In genomic region chr16:72787130-72787518, GRCh38 we compare ENCODE assay signal across 8 cellular contexts.
DNase-seq lines count a peak whose midpoint lies in the region; ATAC-seq and TF ChIP-seq lines count a peak whose summit lies in the region.

No MANE protein-coding gene starts in this region.

- no peak for DNase-seq in Peyer's patch
- DNase-seq in fibroblast of mammary gland (ENCODE audit: low read depth), result no peak
- DNase-seq in gastrocnemius medialis, result no peak
- no peak for DNase-seq in C1 segment of cervical spinal cord (lab: John Stamatoyannopoulos, UW)
- no peak for DNase-seq in epidermal melanocyte (ENCODE audit: insufficient read length, low spot score)
- no peak for DNase-seq in NCI-H1105 treated with DMSO at 0.1 percent for 48 hours (lab: John Stamatoyannopoulos, UW)

- H3K4me3 ChIP-seq in Peyer's patch, result peak overlapping the region; percentile 22 to 62 (median 50)
- H3K4me3 ChIP-seq in fibroblast of mammary gland (ENCODE audit: control insufficient read depth, low read depth, low read length), result peak overlapping the region; percentile 53
- peak overlapping the region in 3 of 4 donors; percentile 20 to 34 (median 21) for H3K4me3 ChIP-seq in gastrocnemius medialis

- H3K36me3 ChIP-seq in Peyer's patch (no peaks in the 10 kb centered on the region), gastrocnemius medialis (peaks cover 0 to 16% of the 10 kb centered on the region in 2 donors)

- peak; percentile 8 for ATAC-seq in GM18868 (IDR thresholded peaks at IDR 0.05; ENCODE audit: unreplicated experiment)
- no peak for ATAC-seq in gastrocnemius medialis
- no peak for ATAC-seq in HG03442 (IDR thresholded peaks at IDR 0.05; ENCODE audit: unreplicated experiment)

- TF ChIP-seq POLR2A in Peyer's patch (IDR thresholded peaks at IDR 0.05), result no peak
- no peak for TF ChIP-seq POLR2A in gastrocnemius medialis (IDR thresholded peaks at IDR 0.05)

- H3K9me3 ChIP-seq in Peyer's patch (no peaks in the 10 kb centered on the region), gastrocnemius medialis (no peaks in the 10 kb centered on the region)

- no peaks in the 10 kb centered on the region for H3K27me3 ChIP-seq in Peyer's patch
- no peaks in the 10 kb centered on the region for H3K27me3 ChIP-seq in gastrocnemius medialis

- in situ Hi-C loops in gastrocnemius medialis (cut with MboI; ENCODE audit: low sequenced_read_pairs in 4 of 4), result no loop called here

- H3K27ac ChIP-seq in Peyer's patch (peak overlapping the region in 2 of 4 donors; percentile 15 to 30), gastrocnemius medialis (peak overlapping the region; percentile 26 to 59 (median 49))

- intact Hi-C loops in gastrocnemius medialis (cut with DNase I; ENCODE audit: low total_unique reads), result no loop called here

- H3K4me1 ChIP-seq in Peyer's patch (no peaks in the 10 kb centered on the region), gastrocnemius medialis (peaks cover 3% of the 10 kb centered on the region in 2 donors)

- TF ChIP-seq CTCF in Peyer's patch (IDR thresholded peaks at IDR 0.05), result no peak
- no peak for TF ChIP-seq CTCF in fibroblast of mammary gland (conservative IDR thresholded peaks at IDR 0.05; ENCODE audit: control insufficient read depth, insufficient read depth, low read depth, low read length)
- TF ChIP-seq CTCF in gastrocnemius medialis (IDR thresholded peaks at IDR 0.05 in 4 of 5, conservative IDR thresholded peaks at IDR 0.05 in 1 of 5), result no peak
